Comparison of ENCODE assay signal across 8 cellular contexts in the genomic region with DNA sequence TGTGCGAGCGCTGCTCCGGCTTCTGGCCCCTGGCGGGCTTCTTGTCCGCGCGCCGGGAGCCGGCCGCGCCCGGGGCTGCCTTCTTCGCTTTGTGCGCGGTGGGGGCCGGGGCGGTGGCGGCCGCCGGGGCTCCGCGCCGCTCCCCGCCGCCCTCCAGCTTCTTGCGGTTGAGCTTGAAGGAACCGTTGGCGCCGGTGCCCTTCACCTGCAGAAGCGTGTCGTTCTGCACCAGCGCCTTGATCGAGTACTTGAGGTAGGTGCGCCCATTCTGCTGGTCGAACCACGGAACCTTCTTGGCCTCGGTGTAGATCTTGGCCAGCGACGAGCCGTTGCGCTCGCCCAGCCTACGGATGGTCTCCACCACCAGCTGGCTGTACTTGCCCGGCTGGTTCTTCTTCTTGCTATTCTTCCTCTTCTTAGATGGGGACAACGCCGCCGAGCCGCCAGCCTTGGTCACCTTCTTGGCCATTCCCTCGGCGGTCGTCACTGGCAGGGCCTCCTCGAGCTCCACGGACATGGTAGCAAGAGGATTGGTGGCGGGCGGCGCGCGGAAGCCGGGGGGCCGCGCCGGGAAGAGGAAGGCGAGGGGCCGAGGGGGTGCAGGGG. TPM values are rescaled to one million over a fixed set of nuclear protein-coding genes. Genes with fewer than 3 reads are reported as not detected.
DNase-seq lines count a peak whose midpoint lies in the region; ATAC-seq and TF ChIP-seq lines count a peak whose summit lies in the region.

No MANE protein-coding gene starts in this region.

- H3K4me3 ChIP-seq in endodermal cell (ENCODE audit: low read length) (peak overlapping the region; percentile 85), mucosa of rectum (ENCODE audit: low read length in 2 of 2) (peak overlapping the region; percentile 83 to 94), transverse colon (peak overlapping the region; percentile 45 to 97 (median 87))

- no peaks in the 10 kb centered on the region for H3K27me3 Mint-ChIP-seq in Calu3 (ENCODE audit: unreplicated experiment)
- no peaks in the 10 kb centered on the region for H3K27me3 Mint-ChIP-seq in endodermal cell (ENCODE audit: insufficient read depth)

- WGBS in endodermal cell (ENCODE audit: insufficient coverage in 1 of 2, insufficient read length in 1 of 2), 2 experiments: 0% methylated on average over 34 to 64 of the region's 64 CpGs
- WGBS in transverse colon (ENCODE audit: low coverage in 1 of 2), 2 donors: 1% methylated on average over 41 of the region's 64 CpGs; no CpG with 5 or more reads in 1 of the 2 donors

- TF ChIP-seq EP300 in transverse colon (IDR thresholded peaks at IDR 0.05; ENCODE audit: low read depth): no peak

- peak overlapping the region; percentile 92 for H3K9ac ChIP-seq in endodermal cell (ENCODE audit: extremely low read depth, low read length, poor library complexity, severe bottlenecking)
- H3K9ac ChIP-seq in mucosa of rectum (ENCODE audit: low read depth in 1 of 2, low read length in 2 of 2): peak overlapping the region; percentile 78 to 88

- in situ Hi-C loops in transverse colon (cut with MboI; ENCODE audit: low pct_ligation_motif_present in 1 of 4, low pct_unique_long_range_greater_than_20kb in 1 of 4, low sequenced_read_pairs in 3 of 4): no loop called here

- peak overlapping the region; percentile 76 for H3K4me3 Mint-ChIP-seq in Calu3 (ENCODE audit: low read depth, unreplicated experiment)
- H3K4me3 Mint-ChIP-seq in endodermal cell: peak overlapping the region; percentile 89

- ATAC-seq in HG03521 (IDR thresholded peaks at IDR 0.05; ENCODE audit: unreplicated experiment): peak; percentile 0

- H3K27ac Mint-ChIP-seq in Calu3 (ENCODE audit: unreplicated experiment) (peak overlapping the region; percentile 77), endodermal cell (peak overlapping the region; percentile 96)

- H3K9me3 Mint-ChIP-seq in Calu3 (ENCODE audit: low read depth, unreplicated experiment): no peaks in the 10 kb centered on the region
- H3K9me3 Mint-ChIP-seq in endodermal cell: no peaks in the 10 kb centered on the region

- H3K36me3 Mint-ChIP-seq in Calu3 (ENCODE audit: insufficient read depth, unreplicated experiment): peaks cover 41% of the 10 kb centered on the region
- peaks cover 15% of the 10 kb centered on the region for H3K36me3 Mint-ChIP-seq in endodermal cell (ENCODE audit: low read depth)

- H3K27ac ChIP-seq in endodermal cell (ENCODE audit: low read depth, low read length) (peak overlapping the region; percentile 88), mucosa of rectum (ENCODE audit: low read depth in 2 of 2, low read length in 2 of 2) (peak overlapping the region; percentile 81 to 84), transverse colon (peak overlapping the region; percentile 88 to 94 (median 91))

- no peaks in the 10 kb centered on the region for H3K9me3 ChIP-seq in endodermal cell (ENCODE audit: control insufficient read depth, low read length)
- H3K9me3 ChIP-seq in mucosa of rectum (ENCODE audit: control insufficient read depth in 2 of 2, low read length in 2 of 2): no peaks in the 10 kb centered on the region
- H3K9me3 ChIP-seq in transverse colon: no peaks in the 10 kb centered on the region

- CTCF ChIA-PET in Calu3 (lab: Charles Lee): interaction anchor here (0.6 to 1.8 kb wide), 9 partner anchors 13 to 514 kb away, joined by 3 to 11 read pairs (median 6); a partner anchor contains a TSS

- TSS peak; percentile 93 for BruUV-seq in Calu3 (replicated peaks; lab: Mats Ljungman, UMichigan)

- peak; percentile 56 for DNase-seq in Calu3
- DNase-seq in activated CD4-positive, alpha-beta T cell treated with anti-CD3 and anti-CD28 coated beads, Interleukin-2, amount 50 U/mL, for 48 hours: peak; percentile 45 to 47
- DNase-seq in endodermal cell: peak; percentile 75
- peak; percentile 44 for DNase-seq in transverse colon
- DNase-seq in UCSD-AML1 (lab: John Stamatoyannopoulos, UW; ENCODE audit: unreplicated experiment): no peak
- DNase-seq in H4 (ENCODE audit: low spot score): no peak

- no peaks in the 10 kb centered on the region for H3K4me1 ChIP-seq in endodermal cell (ENCODE audit: control insufficient read depth, insufficient read depth, low read length)
- peaks cover 16 to 17% of the 10 kb centered on the region in 2 donors for H3K4me1 ChIP-seq in mucosa of rectum (ENCODE audit: control insufficient read depth in 2 of 2, insufficient read depth in 2 of 2, low read length in 2 of 2)
- peaks cover 8 to 25% (median 19%) of the 10 kb centered on the region in 4 donors for H3K4me1 ChIP-seq in transverse colon

- TF ChIP-seq POLR2A in transverse colon (IDR thresholded peaks at IDR 0.05): no peak

- peaks cover 11% of the 10 kb centered on the region for H3K4me1 Mint-ChIP-seq in Calu3 (ENCODE audit: low read depth, unreplicated experiment)
- peaks cover 4% of the 10 kb centered on the region for H3K4me1 Mint-ChIP-seq in endodermal cell

- H3K27me3 ChIP-seq in endodermal cell (ENCODE audit: control insufficient read depth, insufficient read depth, low read length, poor library complexity, severe bottlenecking) (no peaks in the 10 kb centered on the region), mucosa of rectum (ENCODE audit: control insufficient read depth in 2 of 2, insufficient read depth in 2 of 2, low read length in 2 of 2) (no peaks in the 10 kb centered on the region), transverse colon (no peaks in the 10 kb centered on the region)

- H3K36me3 ChIP-seq in endodermal cell (ENCODE audit: control insufficient read depth, insufficient read depth, low read length): no peaks in the 10 kb centered on the region
- H3K36me3 ChIP-seq in mucosa of rectum (ENCODE audit: control insufficient read depth in 2 of 2, insufficient read depth in 2 of 2, low read length in 2 of 2): no peaks in the 10 kb centered on the region
- H3K36me3 ChIP-seq in transverse colon: no peaks in the 10 kb centered on the region

- TF ChIP-seq CTCF in Calu3 (IDR thresholded peaks at IDR 0.05; ENCODE audit: unreplicated experiment) (no peak), endodermal cell (conservative IDR thresholded peaks at IDR 0.05) (no peak), transverse colon (IDR thresholded peaks at IDR 0.05) (no peak)

- intact Hi-C loops in Calu3 (cut with micrococcal nuclease; ENCODE audit: unreplicated experiment): no loop called here
- intact Hi-C loops in transverse colon (cut with DNase I; ENCODE audit: low total_unique reads): loop anchor here (5.0 kb wide), 1 partner anchor 38 kb away; a partner anchor contains a TSS

RNA-seq across cellular contexts. Expression of a gene that starts 36.8 kb away (rescaled TPM):
- total RNA-seq in Calu3 (2022) (67.1 and 83.6 TPM in 2 replicates), endodermal cell (10 to 100 TPM; 42.9 to 46.9 TPM), transverse colon (10 to 100 TPM; 11.3 to 32.6 (median 23.9) TPM)
- polyA plus RNA-seq in endodermal cell (2013, experiment 1 of 2): 40.1 TPM
- polyA plus RNA-seq in endodermal cell (2013, experiment 2 of 2): 33.1 TPM
- 39.3 and 58.0 TPM in 2 replicates for total RNA-seq in H4 (2014; rRNA removed; shearing (Covaris generic))

Comparison
In these comparisons a context has a peak if more than half of its experiments do, and no peak if none do; other contexts are left out.
1. DNase-seq: peak in Calu3 (single experiment), activated CD4-positive, alpha-beta T cell treated with anti-CD3 and anti-CD28 coated beads, Interleukin-2, amount 50 U/mL, for 48 hours (2 of 2), endodermal cell (single experiment) and transverse colon (single experiment); none in UCSD-AML1 (single experiment) and H4 (single experiment).
2. Peak in every context shown above with its lines, with median percentiles within 50 percentile points of each other: H3K27ac ChIP-seq and H3K4me3 ChIP-seq.